ENCODE assay signal across 1 cellular context in genomic region chr7:149261321-149261828, GRCh38.
TF ChIP-seq lines count a peak whose summit lies in the region.

No MANE protein-coding gene starts in this region.

TF ChIP-seq in GM23338, 12 proteins besides CTCF, POLR2A, EP300 and RAD21 (continued from another document):
- TF ChIP-seq ZNF462 (CRISPR knock-in tag; IDR thresholded peaks at IDR 0.05) (no peak), ZNF331 (CRISPR knock-in tag; IDR thresholded peaks at IDR 0.05; ENCODE audit: low read depth) (no peak), NANOG (IDR thresholded peaks at IDR 0.05; ENCODE audit: borderline replicate concordance) (no peak), STAT1 (IDR thresholded peaks at IDR 0.05; ENCODE audit: unreplicated experiment) (no peak), CREB1 (CRISPR knock-in tag; IDR thresholded peaks at IDR 0.05; ENCODE audit: low read depth) (no peak), ETS1 (IDR thresholded peaks at IDR 0.05) (no peak), REST (IDR thresholded peaks at IDR 0.05; ENCODE audit: unreplicated experiment) (no peak)
